In genomic region chr3:125593991-125594574, GRCh38 we compare ENCODE assay signal across 8 cellular contexts. TPM values are rescaled to one million over a fixed set of nuclear protein-coding genes. Genes with fewer than 3 reads are reported as not detected.
DNase-seq lines count a peak whose midpoint lies in the region; ATAC-seq, FAIRE-seq and TF ChIP-seq lines count a peak whose summit lies in the region.

No MANE protein-coding gene starts in this region.

- peak in 1 of 2 experiments; percentile 10 for DNase-seq in Caco-2
- no peak for DNase-seq in LNCaP clone FGC (ENCODE audit: low read depth)
- no peak for DNase-seq in GM12878 (ENCODE audit: low read depth, low spot score)
- DNase-seq in lower leg skin (ENCODE audit: low spot score in 2 of 2): peak in 1 of 2 donors; percentile 4
- no peak for DNase-seq in type B pancreatic cell (ENCODE audit: extremely low spot score, unreplicated experiment)
- DNase-seq in posterior vena cava (ENCODE audit: low spot score): no peak
- DNase-seq in NCI-H2227 (lab: John Stamatoyannopoulos, UW; ENCODE audit: unreplicated experiment): no peak

- TF ChIP-seq CTCF in Caco-2 (IDR thresholded peaks at IDR 0.05; ENCODE audit: insufficient read depth in 1 of 2, low read depth in 1 of 2, low read length in 1 of 2, severe bottlenecking in 1 of 2, unreplicated experiment in 1 of 2) (no peak), LNCaP clone FGC (IDR thresholded peaks at IDR 0.05; ENCODE audit: control insufficient read depth, extremely low read depth, insufficient read depth) (no peak), GM12878 (IDR thresholded peaks at IDR 0.05 in 2 of 3, conservative IDR thresholded peaks at IDR 0.05 in 1 of 3; ENCODE audit: control insufficient read depth in 2 of 3, extremely low read depth in 1 of 3, insufficient read depth in 1 of 3, low read depth in 3 of 3, low read length in 3 of 3) (no peak), lower leg skin (IDR thresholded peaks at IDR 0.05) (no peak), type B pancreatic cell (conservative IDR thresholded peaks at IDR 0.05) (no peak)

- POLR2A ChIA-PET in Caco-2 (lab: Charles Lee) (no interaction called here), GM12878 (lab: Charles Lee) (no interaction called here)

- BruUV-seq in Caco-2 (replicated peaks; lab: Mats Ljungman, UMichigan): no TSS peak
- no TSS peak for BruUV-seq in GM12878 (replicated peaks; lab: Mats Ljungman, UMichigan)

- H3K27me3 Mint-ChIP-seq in Caco-2 (ENCODE audit: insufficient read depth, unreplicated experiment) (no peaks in the 10 kb centered on the region), type B pancreatic cell (no peaks in the 10 kb centered on the region)

- H3K4me3 Mint-ChIP-seq in Caco-2 (ENCODE audit: unreplicated experiment) (peak overlapping the region; percentile 94), type B pancreatic cell (peak overlapping the region; percentile 95)

- peak overlapping the region; percentile 79 for H3K27ac ChIP-seq in GM12878 (ENCODE audit: control insufficient read depth, insufficient read depth)

- H3K79me2 ChIP-seq in GM12878 (ENCODE audit: control insufficient read depth, insufficient read depth, low read length): peaks cover 57% of the 10 kb centered on the region

- H3K4me1 ChIP-seq in Caco-2 (peaks cover 35% of the 10 kb centered on the region), GM12878 (ENCODE audit: control insufficient read depth, insufficient read depth, low read length) (peaks cover 5% of the 10 kb centered on the region; the same call in 1 of the 2 replicates)

- H3K4me3 ChIP-seq in Caco-2 (ENCODE audit: low read depth, low read length) (peak overlapping the region; percentile 72), LNCaP clone FGC (ENCODE audit: low read depth, low read length) (peak overlapping the region; percentile 92), GM12878 (peak overlapping the region; percentile 96), lower leg skin (ENCODE audit: low read depth, poor library complexity, severe bottlenecking) (peak overlapping the region; percentile 78)

- H4K20me1 ChIP-seq in GM12878 (ENCODE audit: control insufficient read depth, insufficient read depth): no peaks in the 10 kb centered on the region

- intact Hi-C loops in Caco-2 (cut with micrococcal nuclease; ENCODE audit: unreplicated experiment) (no loop called here), GM12878 (cut with micrococcal nuclease; ENCODE audit: unreplicated experiment) (loop anchor here (2.0 kb wide), 1 partner anchor 323 kb away; no protein-coding TSS in a partner anchor), lower leg skin (cut with DNase I; ENCODE audit: low total_unique reads) (no loop called here), posterior vena cava (cut with DNase I) (no loop called here)

- H3K4me1 Mint-ChIP-seq in Caco-2 (ENCODE audit: low read depth, unreplicated experiment): peaks cover 8% of the 10 kb centered on the region
- peaks cover 24% of the 10 kb centered on the region for H3K4me1 Mint-ChIP-seq in type B pancreatic cell (ENCODE audit: unreplicated experiment)

- peak; percentile 64 for FAIRE-seq in GM12878 (lab: Jason Lieb, UNC)

- no peak for TF ChIP-seq RAD21 in GM12878 (IDR thresholded peaks at IDR 0.05; ENCODE audit: insufficient read depth, low read depth, low read length)

- RAD21 ChIA-PET in GM12878 (lab: Charles Lee; ENCODE audit: unreplicated experiment): interaction anchor here (1.1 kb wide), 1 partner anchor 9 kb away, joined by 4 read pairs; no protein-coding TSS in a partner anchor

- in situ Hi-C loops in GM12878 (cut with MboI): loop anchor here (10.0 kb wide), 1 partner anchor 321 kb away; no protein-coding TSS in a partner anchor

- no peak for TF ChIP-seq POLR2A in GM12878 (IDR thresholded peaks at IDR 0.05; ENCODE audit: low read depth, low read length)
- no peak for TF ChIP-seq POLR2A in lower leg skin (IDR thresholded peaks at IDR 0.05)

- H3K9me3 Mint-ChIP-seq in Caco-2 (ENCODE audit: unreplicated experiment) (no peaks in the 10 kb centered on the region), type B pancreatic cell (no peaks in the 10 kb centered on the region)

- peaks cover 6% of the 10 kb centered on the region for H3K36me3 Mint-ChIP-seq in Caco-2 (ENCODE audit: insufficient read depth, unreplicated experiment)
- H3K36me3 Mint-ChIP-seq in type B pancreatic cell: peaks cover 4% of the 10 kb centered on the region

- peak overlapping the region; percentile 72 for H2AFZ ChIP-seq in GM12878 (ENCODE audit: control insufficient read depth, low read depth, low read length)

- TF ChIP-seq EP300 in GM12878 (IDR thresholded peaks at IDR 0.05; ENCODE audit: borderline replicate concordance in 1 of 2, control insufficient read depth in 1 of 2, low read depth in 2 of 2, low read length in 2 of 2): no peak

- CTCF ChIA-PET in Caco-2 (lab: Charles Lee) (interaction anchor here (0.7 kb wide), 1 partner anchor 8 kb away, joined by 3 read pairs; no protein-coding TSS in a partner anchor), GM12878 (lab: Yijun Ruan, JAX) (interaction anchor here (0.7 to 1.2 kb wide), 3 partner anchors 8 to 74 kb away, joined by 3 to 4 read pairs (median 3); partner anchors contain the start of gene SNX4)

- H3K36me3 ChIP-seq in Caco-2 (ENCODE audit: control insufficient read depth, insufficient read depth, low read length) (no peaks in the 10 kb centered on the region), GM12878 (ENCODE audit: control insufficient read depth in 2 of 2, insufficient read depth in 2 of 2, low read length in 1 of 2) (no peaks in the 10 kb centered on the region)

- peak; percentile 19 for ATAC-seq in GM12878
- ATAC-seq in GM21515 (IDR thresholded peaks at IDR 0.05; ENCODE audit: unreplicated experiment): no peak

- H3K9me3 ChIP-seq in Caco-2 (no peaks in the 10 kb centered on the region), GM12878 (replicated peaks; ENCODE audit: control insufficient read depth, insufficient read depth, low read length) (no peaks in the 10 kb centered on the region)

- H3K9ac ChIP-seq in GM12878 (ENCODE audit: control insufficient read depth, insufficient read depth, low read length): peak overlapping the region; percentile 77

- H3K4me2 ChIP-seq in GM12878 (ENCODE audit: control insufficient read depth, insufficient read depth): peak overlapping the region; percentile 56

- 2% methylated on average over 6 of the region's 6 CpGs for WGBS in GM12878 (ENCODE audit: insufficient coverage, insufficient replicate concordance, low lambda C conversion rate, missing lambda C conversion rate)
- WGBS in lower leg skin, 2 donors: 2 to 3% methylated on average over 6 of the region's 6 CpGs

- H3K27ac Mint-ChIP-seq in Caco-2 (ENCODE audit: unreplicated experiment): peak overlapping the region; percentile 92
- H3K27ac Mint-ChIP-seq in type B pancreatic cell: peak overlapping the region; percentile 92

- H3K27me3 ChIP-seq in Caco-2 (replicated peaks; ENCODE audit: control insufficient read depth, insufficient read depth, low read length): no peaks in the 10 kb centered on the region
- H3K27me3 ChIP-seq in GM12878 (replicated peaks in 1 of 2; ENCODE audit: control insufficient read depth in 2 of 2, insufficient read depth in 2 of 2, low read length in 1 of 2): no peaks in the 10 kb centered on the region

- SMC1A ChIA-PET in GM12878 (lab: Charles Lee; ENCODE audit: uncharacterized antibody, unreplicated experiment): interaction anchor here (0.7 to 1.0 kb wide), 2 partner anchors 9 to 830 kb away, joined by 3 to 4 read pairs; no protein-coding TSS in a partner anchor

TF ChIP-seq in GM12878, 131 proteins besides CTCF, POLR2A, EP300 and RAD21 (continues in another document):
- TF ChIP-seq GABPA (IDR thresholded peaks at IDR 0.05; ENCODE audit: low read depth) (no peak), TAF1 (IDR thresholded peaks at IDR 0.05; ENCODE audit: borderline replicate concordance, low read depth, low read length) (no peak)

RNA-seq across cellular contexts. Expression of gene OSBPL11, which starts 1.2 kb away (rescaled TPM):
- 16.8 and 19.2 TPM in 2 replicates for total RNA-seq in Caco-2 (2022)
- total RNA-seq in GM12878 (2013; cell fraction: nucleolus; rRNA removed): 6.0 and 7.3 TPM in 2 replicates
- total RNA-seq in GM12878 (2014; rRNA removed): 11.3 and 13.6 TPM in 2 replicates
- 13.6 and 13.8 TPM in 2 replicates for total RNA-seq in GM12878 (2014; rRNA removed; fragmentation: Illumina TruSeq; extraction: Trizol)
- total RNA-seq in GM12878 (2021): 15.2 and 15.8 TPM in 2 replicates
- 4.6 TPM for polyA plus RNA-seq in GM12878 (2011; ENCODE audit: low read depth)
- polyA plus RNA-seq in GM12878 (2011; rRNA removed): 10.6 and 13.2 TPM in 2 replicates
- 5.3 TPM in 2 replicates for polyA plus RNA-seq in GM12878 (2011; cell fraction: cytosol; rRNA removed)
- polyA plus RNA-seq in GM12878 (2011; cell fraction: nucleus; rRNA removed): 3.5 and 5.1 TPM in 2 replicates
- polyA plus RNA-seq in GM12878 (2012): 5.9 and 6.2 TPM in 2 replicates
- 19.0 and 22.5 TPM in 2 replicates for polyA plus RNA-seq in GM12878 (2014; fragmentation: Illumina TruSeq; extraction: Trizol)
- 10 to 100 TPM in 1 of 2 experiments, 1 to 10 TPM in 1; 9.6 to 11.7 TPM for polyA plus RNA-seq in GM12878 (2014; fragmentation: Nextera tagmentation; extraction: Ambion mirVana)
- polyA plus RNA-seq in GM12878 (2014; rRNA removed): 8.2 and 8.4 TPM in 2 replicates
- 10 to 100 TPM; 13.6 to 13.9 TPM for polyA plus RNA-seq in GM12878 (2016; fragmentation: Nextera tagmentation; extraction: Ambion mirVana)
- polyA minus RNA-seq in GM12878 (2011; rRNA and poly(A)+ RNA removed): 16.1 and 26.3 TPM in 2 replicates
- polyA minus RNA-seq in GM12878 (2011; cell fraction: cytosol; rRNA and poly(A)+ RNA removed): 5.3 and 6.2 TPM in 2 replicates
- polyA minus RNA-seq in GM12878 (2011; cell fraction: nucleus; rRNA and poly(A)+ RNA removed): 3.5 and 5.2 TPM in 2 replicates
- 10 to 100 TPM in 3 of 4 donors, 1 to 10 TPM in 1; 9.8 to 13.4 (median 12.9) TPM for total RNA-seq in lower leg skin
- 10.7 and 27.7 TPM in 2 replicates for total RNA-seq in type B pancreatic cell (ENCODE audit: low replicate concordance)
- total RNA-seq in posterior vena cava: 10 to 100 TPM; 13.6 to 14.7 TPM
